9 cellular contexts compared by ENCODE assay signal in the genomic region with DNA sequence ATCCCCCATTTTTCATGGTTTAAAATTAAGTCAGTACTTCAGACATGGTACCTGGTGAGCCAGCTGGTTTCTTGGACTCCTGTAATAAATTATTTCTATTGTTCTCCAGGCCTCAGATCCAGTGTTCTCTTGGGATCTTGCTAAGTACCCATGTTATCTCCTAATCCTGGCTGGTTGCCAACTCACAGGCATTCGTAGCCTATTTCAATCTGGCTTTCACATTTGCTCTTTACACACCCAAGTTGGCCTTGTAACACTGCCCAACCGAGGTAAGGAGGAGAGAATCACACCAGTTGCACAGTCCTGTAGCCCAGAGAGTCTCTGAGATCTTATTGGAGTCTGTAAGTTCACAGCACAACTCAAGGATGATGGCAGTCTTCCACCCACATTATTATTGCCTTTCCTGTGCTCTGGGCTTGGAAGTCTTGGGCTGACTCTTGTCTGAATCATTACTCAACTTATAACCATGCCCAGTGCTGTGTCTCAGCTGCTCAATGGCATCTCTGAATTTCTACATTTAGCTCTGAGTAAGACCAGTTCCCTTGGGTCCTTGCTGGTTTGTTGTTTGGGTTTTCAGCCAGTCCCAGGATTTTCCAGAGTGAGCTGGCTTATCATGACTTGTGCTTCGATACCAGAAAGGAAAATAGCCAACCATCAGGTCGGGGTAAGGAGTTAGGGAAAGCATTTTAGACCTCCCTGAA.
DNase-seq lines count a peak whose midpoint lies in the region; ATAC-seq and TF ChIP-seq lines count a peak whose summit lies in the region.
"Had no signal": no experiment of that assay in that cellular context is flagged by ENCODE, and none has a peak within 500 bp of the region (broad histone marks: within the 10 kb centered on the region; RNA-seq: fewer than 3 reads in every experiment).

No MANE protein-coding gene starts in this region.

- no peak overlapping the region for H3K27ac Mint-ChIP-seq in CD8-positive, alpha-beta memory T cell

- peak overlapping the region; percentile 29 for H2AFZ ChIP-seq in hepatocyte

- H3K36me3 ChIP-seq in hepatocyte (replicated peaks; ENCODE audit: insufficient read depth, low read depth) = no peaks in the 10 kb centered on the region
- no peaks in the 10 kb centered on the region for H3K36me3 ChIP-seq in CD8-positive, alpha-beta memory T cell (ENCODE audit: insufficient read depth, low read length)

- no peaks in the 10 kb centered on the region for H3K27me3 Mint-ChIP-seq in CD8-positive, alpha-beta memory T cell

- WGBS in hepatocyte (ENCODE audit: low lambda C conversion rate, missing lambda C conversion rate) = 70% methylated on average over 4 of the region's 4 CpGs

- H3K4me2 ChIP-seq in hepatocyte = no peak overlapping the region

- peak; percentile 99 for DNase-seq in AG10803 (ENCODE audit: low read depth)
- peak; percentile 93 for DNase-seq in HT1080 (ENCODE audit: low read depth)
- DNase-seq in amniotic epithelial cell (ENCODE audit: low read depth) = peak; percentile 95
- DNase-seq in hepatocyte (ENCODE audit: low spot score) = peak; percentile 21
- no peak for DNase-seq in RPMI8226
- DNase-seq in central memory CD4-positive, alpha-beta T cell = no peak
- no peak for DNase-seq in CD8-positive, alpha-beta memory T cell

- no peaks in the 10 kb centered on the region for H4K20me1 ChIP-seq in hepatocyte (ENCODE audit: insufficient read depth, poor library complexity, severe bottlenecking)

- POLR2A ChIA-PET in CD8-positive, alpha-beta memory T cell (lab: Charles Lee) = interaction anchor here (1.0 kb wide), 1 partner anchor 11 kb away, joined by 3 read pairs; no protein-coding TSS in a partner anchor

- no peak for ATAC-seq in HG02970 (IDR thresholded peaks at IDR 0.05; ENCODE audit: low FRiP score, unreplicated experiment)

- no peaks in the 10 kb centered on the region for H3K9me2 ChIP-seq in hepatocyte (replicated peaks; ENCODE audit: insufficient read depth)

- no peaks in the 10 kb centered on the region for H3K27me3 ChIP-seq in hepatocyte
- H3K27me3 ChIP-seq in CD8-positive, alpha-beta memory T cell (ENCODE audit: insufficient read depth, low read length, poor library complexity, severe bottlenecking) = no peaks in the 10 kb centered on the region

- H3K27ac ChIP-seq in hepatocyte = no peak overlapping the region
- no peak overlapping the region for H3K27ac ChIP-seq in CD8-positive, alpha-beta memory T cell (ENCODE audit: low read depth, low read length)

- CTCF ChIA-PET in CD8-positive, alpha-beta memory T cell (lab: Charles Lee) = interaction anchor here (0.9 kb wide), 1 partner anchor 48 kb away, joined by 3 read pairs; no protein-coding TSS in a partner anchor

- H3K4me3 ChIP-seq in AG10803 (ENCODE audit: low read length) = no peak overlapping the region; the same call in 1 of the 2 replicates
- no peak overlapping the region for H3K4me3 ChIP-seq in hepatocyte
- no peak overlapping the region for H3K4me3 ChIP-seq in CD8-positive, alpha-beta memory T cell (ENCODE audit: low read length)

- H3K9me3 ChIP-seq in hepatocyte (ENCODE audit: low read depth) = no peaks in the 10 kb centered on the region
- no peaks in the 10 kb centered on the region for H3K9me3 ChIP-seq in CD8-positive, alpha-beta memory T cell (ENCODE audit: low read length)

- no peak overlapping the region for H3K4me3 Mint-ChIP-seq in CD8-positive, alpha-beta memory T cell
- H3K4me3 Mint-ChIP-seq: brain had no signal

- no peaks in the 10 kb centered on the region for H3K79me2 ChIP-seq in hepatocyte

- H3K4me1 ChIP-seq in hepatocyte (ENCODE audit: insufficient read depth) = no peaks in the 10 kb centered on the region
- H3K4me1 ChIP-seq in CD8-positive, alpha-beta memory T cell (ENCODE audit: insufficient read depth, low read length) = no peaks in the 10 kb centered on the region

- peaks cover 0 to 9% (median 0%) of the 10 kb centered on the region in 3 donors for H3K4me1 Mint-ChIP-seq in CD8-positive, alpha-beta memory T cell

- no peaks in the 10 kb centered on the region for H3K9me3 Mint-ChIP-seq in CD8-positive, alpha-beta memory T cell

- TF ChIP-seq CTCF in AG10803 (conservative IDR thresholded peaks at IDR 0.05; ENCODE audit: low read length) (no peak), hepatocyte (IDR thresholded peaks at IDR 0.05; ENCODE audit: poor library complexity) (no peak)

- H3K36me3 Mint-ChIP-seq in CD8-positive, alpha-beta memory T cell = peaks cover 0 to 11% (median 2%) of the 10 kb centered on the region in 3 donors
- H3K36me3 Mint-ChIP-seq: brain had no signal

Comparison
In these comparisons a context has a peak if more than half of its experiments do, and no peak if none do; other contexts are left out.
1. DNase-seq: peak in AG10803 (single experiment), HT1080 (single experiment), amniotic epithelial cell (single experiment) and hepatocyte (single experiment); none in RPMI8226 (single experiment), central memory CD4-positive, alpha-beta T cell (single experiment) and CD8-positive, alpha-beta memory T cell (0 of 5).